Comparison of ENCODE assay signal across 8 cellular contexts in genomic region chr4:128600996-128601857, GRCh38.
A peak's percentile ranks its signal among the peaks of the same experiment; 100 is the strongest.
DNase-seq lines count a peak whose midpoint lies in the region; ATAC-seq lines count a peak whose summit lies in the region.

No MANE protein-coding gene starts in this region.

- H3K27me3 ChIP-seq in esophagus (ENCODE audit: control insufficient read depth in 1 of 2, insufficient read depth in 2 of 2, low read length in 2 of 2) (no peaks in the 10 kb centered on the region), neuron (ENCODE audit: insufficient read depth, low read length) (no peaks in the 10 kb centered on the region)

- DNase-seq in H4 (ENCODE audit: low spot score) (peak; percentile 99), NCI-H748 (lab: John Stamatoyannopoulos, UW; ENCODE audit: unreplicated experiment) (peak; percentile 73), SIG-M5 treated with dmso at 0.1 percent for 504 hours (lab: John Stamatoyannopoulos, UW; ENCODE audit: unreplicated experiment) (no peak), NCI-H526 treated with DMSO at 0.1 percent for 48 hours (lab: John Stamatoyannopoulos, UW) (no peak)

- H3K9me3 ChIP-seq in esophagus (ENCODE audit: control insufficient read depth in 2 of 2, insufficient read depth in 1 of 2, low read depth in 1 of 2, low read length in 1 of 2) = no peaks in the 10 kb centered on the region
- peaks cover 2% of the 10 kb centered on the region for H3K9me3 ChIP-seq in neuron (ENCODE audit: low read length)

- H3K4me3 ChIP-seq in esophagus (ENCODE audit: low read depth in 1 of 2, low read length in 2 of 2) (no peak overlapping the region), neuron (ENCODE audit: low read length) (no peak overlapping the region)

- H2AFZ ChIP-seq in neuron (ENCODE audit: low read depth, low read length) = peak overlapping the region; percentile 1

- H3K36me3 ChIP-seq in esophagus (ENCODE audit: control insufficient read depth in 2 of 2, insufficient read depth in 2 of 2, low read length in 1 of 2) (no peaks in the 10 kb centered on the region), neuron (ENCODE audit: insufficient read depth, low read length) (no peaks in the 10 kb centered on the region)

- ATAC-seq in HG03280 (IDR thresholded peaks at IDR 0.05; ENCODE audit: unreplicated experiment) = no peak
- ATAC-seq in HG03457 (IDR thresholded peaks at IDR 0.05; ENCODE audit: unreplicated experiment) = no peak

- H3K4me1 ChIP-seq in esophagus (ENCODE audit: control insufficient read depth in 2 of 2, insufficient read depth in 2 of 2, low read length in 1 of 2) (peaks cover 6 to 12% of the 10 kb centered on the region in 2 donors), neuron (ENCODE audit: insufficient read depth, low read length) (peaks cover 32% of the 10 kb centered on the region)

- 36 to 39% methylated on average over 14 of the region's 14 CpGs for WGBS in esophagus, 2 donors

- peak overlapping the region; percentile 57 to 74 for H3K27ac ChIP-seq in esophagus (ENCODE audit: low read depth in 2 of 2, low read length in 1 of 2)

Comparison
In these comparisons a context has a peak if more than half of its experiments do, and no peak if none do; other contexts are left out.
1. DNase-seq: peak in H4 (single experiment) and NCI-H748 (single experiment); none in SIG-M5 treated with dmso at 0.1 percent for 504 hours (single experiment) and NCI-H526 treated with DMSO at 0.1 percent for 48 hours (single experiment).